Comparison of ENCODE assay signal across 20 cellular contexts in genomic region chr22:37482244-37482643, GRCh38. TPM values are rescaled to one million over a fixed set of nuclear protein-coding genes. Genes with fewer than 3 reads are reported as not detected.
DNase-seq lines count a peak whose midpoint lies in the region; ATAC-seq, FAIRE-seq and TF ChIP-seq lines count a peak whose summit lies in the region.
"Had no signal": no experiment of that assay in that cellular context is flagged by ENCODE, and none has a peak within 500 bp of the region (broad histone marks: within the 10 kb centered on the region; RNA-seq: fewer than 3 reads in every experiment).

No MANE protein-coding gene starts in this region.

- no peak overlapping the region for H3K9ac ChIP-seq in colonic mucosa (ENCODE audit: low read depth in 2 of 2, low read length in 2 of 2)

- H3K4me1 ChIP-seq in CD4-positive, alpha-beta memory T cell (ENCODE audit: insufficient read depth, low read length): peaks cover 50% of the 10 kb centered on the region
- H3K4me1 ChIP-seq in colonic mucosa: peaks cover 7% of the 10 kb centered on the region
- H3K4me1 ChIP-seq in pancreas: no peaks in the 10 kb centered on the region

- H3K27me3 Mint-ChIP-seq in CD4-positive, alpha-beta memory T cell: no peaks in the 10 kb centered on the region
- no peaks in the 10 kb centered on the region for H3K27me3 Mint-ChIP-seq in IgD-negative memory B cell
- no peaks in the 10 kb centered on the region for H3K27me3 Mint-ChIP-seq in activated naive CD8-positive, alpha-beta T cell treated with anti-CD3 and anti-CD28 coated beads for 36 hours
- peaks cover 0 to 2% (median 0%) of the 10 kb centered on the region in 5 donors for H3K27me3 Mint-ChIP-seq in naive thymus-derived CD8-positive, alpha-beta T cell

- H3K4me1 Mint-ChIP-seq in CD4-positive, alpha-beta memory T cell: peaks cover 34 to 60% (median 43%) of the 10 kb centered on the region in 4 donors
- H3K4me1 Mint-ChIP-seq in IgD-negative memory B cell: peaks cover 26 to 36% (median 27%) of the 10 kb centered on the region in 3 donors
- H3K4me1 Mint-ChIP-seq in activated naive CD8-positive, alpha-beta T cell treated with anti-CD3 and anti-CD28 coated beads for 36 hours: peaks cover 36% of the 10 kb centered on the region
- peaks cover 40 to 59% (median 53%) of the 10 kb centered on the region in 4 donors for H3K4me1 Mint-ChIP-seq in naive thymus-derived CD8-positive, alpha-beta T cell

- no peak for FAIRE-seq in pancreas (lab: Jason Lieb, UNC)
- FAIRE-seq: keratinocyte had no signal

- peaks cover 20 to 63% of the 10 kb centered on the region in 2 donors for H3K36me3 Mint-ChIP-seq in CD4-positive, alpha-beta memory T cell
- H3K36me3 Mint-ChIP-seq in IgD-negative memory B cell: peaks cover 2% of the 10 kb centered on the region
- peaks cover 38% of the 10 kb centered on the region for H3K36me3 Mint-ChIP-seq in activated naive CD8-positive, alpha-beta T cell treated with anti-CD3 and anti-CD28 coated beads for 36 hours
- H3K36me3 Mint-ChIP-seq in naive thymus-derived CD8-positive, alpha-beta T cell: peaks cover 0 to 51% (median 1%) of the 10 kb centered on the region in 3 donors

- H3K27me3 ChIP-seq in CD4-positive, alpha-beta memory T cell (ENCODE audit: insufficient read depth, low read length): no peaks in the 10 kb centered on the region
- H3K27me3 ChIP-seq in colonic mucosa (no peaks in the 10 kb centered on the region), pancreas (no peaks in the 10 kb centered on the region)
- H3K27me3 ChIP-seq: ascending aorta had no signal

- intact Hi-C loops in CD4-positive, alpha-beta memory T cell (cut with micrococcal nuclease): no loop called here
- intact Hi-C loops in colonic mucosa (cut with DNase I): no loop called here
- intact Hi-C loops in pancreas (cut with DNase I): no loop called here

- ATAC-seq in naive thymus-derived CD8-positive, alpha-beta T cell: no peak
- ATAC-seq in pancreas: no peak
- ATAC-seq: esophagus mucosa had no signal

- H3K9me3 Mint-ChIP-seq in CD4-positive, alpha-beta memory T cell: peaks cover 0 to 3% (median 0%) of the 10 kb centered on the region in 8 donors
- H3K9me3 Mint-ChIP-seq in IgD-negative memory B cell: no peaks in the 10 kb centered on the region
- no peaks in the 10 kb centered on the region for H3K9me3 Mint-ChIP-seq in activated naive CD8-positive, alpha-beta T cell treated with anti-CD3 and anti-CD28 coated beads for 36 hours
- H3K9me3 Mint-ChIP-seq in naive thymus-derived CD8-positive, alpha-beta T cell: no peaks in the 10 kb centered on the region

- no peak overlapping the region for H3K4me3 ChIP-seq in CD4-positive, alpha-beta memory T cell (ENCODE audit: low read length in 2 of 2)
- H3K4me3 ChIP-seq in colonic mucosa (no peak overlapping the region), pancreas (no peak overlapping the region)
- H3K4me3 ChIP-seq: ascending aorta, coronary artery had no signal

- H3K27ac Mint-ChIP-seq in CD4-positive, alpha-beta memory T cell: peak overlapping the region; percentile 92 to 96 (median 94)
- peak overlapping the region in 2 of 3 donors; percentile 99 to 100 for H3K27ac Mint-ChIP-seq in IgD-negative memory B cell
- H3K27ac Mint-ChIP-seq in activated naive CD8-positive, alpha-beta T cell treated with anti-CD3 and anti-CD28 coated beads for 36 hours: peak overlapping the region; percentile 98
- H3K27ac Mint-ChIP-seq in naive thymus-derived CD8-positive, alpha-beta T cell: peak overlapping the region; percentile 94 to 100 (median 96)

- CTCF ChIA-PET in CD4-positive, alpha-beta memory T cell (lab: Charles Lee; ENCODE audit: partially characterized antibody): interaction anchor here (0.7 kb wide), 1 partner anchor 9 kb away, joined by 5 read pairs; no protein-coding TSS in a partner anchor

- no peaks in the 10 kb centered on the region for H3K9me3 ChIP-seq in CD4-positive, alpha-beta memory T cell (ENCODE audit: control insufficient read depth in 1 of 2, low read length in 2 of 2)
- H3K9me3 ChIP-seq in colonic mucosa (no peaks in the 10 kb centered on the region), pancreas (no peaks in the 10 kb centered on the region)
- H3K9me3 ChIP-seq: ascending aorta had no signal

- WGBS in pancreas, 2 donors: 82 to 87% methylated on average over 9 of the region's 9 CpGs

- no peak overlapping the region for H3K27ac ChIP-seq in CD4-positive, alpha-beta memory T cell (ENCODE audit: low read depth, low read length)
- no peak overlapping the region for H3K27ac ChIP-seq in colonic mucosa
- no peak overlapping the region for H3K27ac ChIP-seq in pancreas
- H3K27ac ChIP-seq: ascending aorta, coronary artery had no signal

- peak overlapping the region; percentile 47 to 98 (median 82) for H3K4me3 Mint-ChIP-seq in CD4-positive, alpha-beta memory T cell
- H3K4me3 Mint-ChIP-seq in IgD-negative memory B cell: peak overlapping the region in 3 of 4 donors; percentile 12 to 63 (median 38)
- peak overlapping the region; percentile 89 for H3K4me3 Mint-ChIP-seq in activated naive CD8-positive, alpha-beta T cell treated with anti-CD3 and anti-CD28 coated beads for 36 hours
- peak overlapping the region in 9 of 10 donors; percentile 93 to 98 (median 96) for H3K4me3 Mint-ChIP-seq in naive thymus-derived CD8-positive, alpha-beta T cell

- peaks cover 49% of the 10 kb centered on the region for H3K36me3 ChIP-seq in CD4-positive, alpha-beta memory T cell (ENCODE audit: insufficient read depth, low read length)
- no peaks in the 10 kb centered on the region for H3K36me3 ChIP-seq in colonic mucosa
- H3K36me3 ChIP-seq in pancreas: no peaks in the 10 kb centered on the region
- H3K36me3 ChIP-seq: ascending aorta had no signal

- POLR2A ChIA-PET in CD4-positive, alpha-beta memory T cell (lab: Charles Lee; ENCODE audit: partially characterized antibody): interaction anchor here (4.8 kb wide), 1 partner anchor 9 kb away, joined by 53 read pairs; no protein-coding TSS in a partner anchor
- POLR2A ChIA-PET in naive thymus-derived CD8-positive, alpha-beta T cell (lab: Charles Lee): interaction anchor here (0.9 to 5.1 kb wide), 2 partner anchors 17 to 126 kb away, joined by 3 to 82 read pairs; partner anchors contain the start of gene GGA1

- TF ChIP-seq CTCF in colonic mucosa (IDR thresholded peaks at IDR 0.05) (no peak), pancreas (IDR thresholded peaks at IDR 0.05) (no peak)

- DNase-seq in CD4-positive, alpha-beta memory T cell: peak in 2 of 5 donors; percentile 8 to 39
- no peak for DNase-seq in activated naive CD8-positive, alpha-beta T cell treated with anti-CD3 and anti-CD28 coated beads for 36 hours
- no peak for DNase-seq in naive thymus-derived CD8-positive, alpha-beta T cell
- no peak for DNase-seq in colonic mucosa
- no peak for DNase-seq in mucosa of gallbladder (ENCODE audit: low spot score)
- no peak for DNase-seq in pancreas
- DNase-seq in COLO829 (ENCODE audit: low spot score): no peak
- DNase-seq: H7, head of caudate nucleus, NCI-H1048, NCI-H2171 treated with DMSO at 0.1 percent for 48 hours, SIG-M5 had no signal

RNA-seq across cellular contexts. Expression of gene MFNG, which starts 3.9 kb away (rescaled TPM):
- total RNA-seq in CD4-positive, alpha-beta memory T cell: 100 to 1,000 TPM; 213 to 218 TPM
- polyA plus RNA-seq in CD4-positive, alpha-beta memory T cell: 100 to 1,000 TPM; 339 to 441 TPM
- polyA plus RNA-seq in IgD-negative memory B cell (212 TPM), pancreas (1 to 10 TPM; 5.2 to 6.5 TPM)
- 100 to 1,000 TPM; 193 to 204 TPM for total RNA-seq in activated naive CD8-positive, alpha-beta T cell treated with anti-CD3 and anti-CD28 coated beads for 36 hours
- 100 to 1,000 TPM; 233 to 235 TPM for total RNA-seq in naive thymus-derived CD8-positive, alpha-beta T cell
- 100 to 1,000 TPM; 290 to 401 (median 329) TPM for polyA plus RNA-seq in naive thymus-derived CD8-positive, alpha-beta T cell
- total RNA-seq in colonic mucosa (10 to 100 TPM in 1 of 2 donors, 1 to 10 TPM in 1; 6.5 to 10.7 TPM), mucosa of gallbladder (24.2 TPM), pancreas (10 to 100 TPM in 1 of 6 donors, 1 to 10 TPM in 5; 1.5 to 10.5 (median 3.4) TPM)
- polyA plus RNA-seq: BJ had no signal

RNA-seq across cellular contexts. Expression of gene CARD10, which starts 37.0 kb away (rescaled TPM):
- total RNA-seq in CD4-positive, alpha-beta memory T cell: under 1 TPM; 0.42 to 0.61 TPM
- not detected for polyA plus RNA-seq in CD4-positive, alpha-beta memory T cell
- polyA plus RNA-seq in IgD-negative memory B cell (not detected), pancreas (10 to 100 TPM; 29.9 to 30.2 TPM)
- under 1 TPM; 0.06 to 0.14 TPM for total RNA-seq in activated naive CD8-positive, alpha-beta T cell treated with anti-CD3 and anti-CD28 coated beads for 36 hours
- 1 to 10 TPM; 1.2 to 1.4 TPM for total RNA-seq in naive thymus-derived CD8-positive, alpha-beta T cell
- polyA plus RNA-seq in naive thymus-derived CD8-positive, alpha-beta T cell: under 1 TPM in 1 of 3 donors, not detected in 2; 0.22 TPM
- total RNA-seq in colonic mucosa (10 to 100 TPM; 59.3 to 60.5 TPM), mucosa of gallbladder (62.8 TPM), pancreas (10 to 100 TPM in 4 of 6 donors, 1 to 10 TPM in 2; 9.9 to 20.6 (median 11.5) TPM)
- total RNA-seq: mononuclear cell had no signal

RNA-seq across cellular contexts. Expression of gene ELFN2, which starts 55.0 kb away (rescaled TPM):
- total RNA-seq in CD4-positive, alpha-beta memory T cell: under 1 TPM; 0.32 to 0.55 TPM
- polyA plus RNA-seq in CD4-positive, alpha-beta memory T cell: not detected
- not detected for polyA plus RNA-seq in IgD-negative memory B cell
- total RNA-seq in activated naive CD8-positive, alpha-beta T cell treated with anti-CD3 and anti-CD28 coated beads for 36 hours: under 1 TPM; 0.06 to 0.20 TPM
- under 1 TPM; 0.55 to 0.88 TPM for total RNA-seq in naive thymus-derived CD8-positive, alpha-beta T cell
- not detected for polyA plus RNA-seq in naive thymus-derived CD8-positive, alpha-beta T cell
- total RNA-seq in colonic mucosa: under 1 TPM; 0.07 to 0.21 TPM
- 31.2 TPM for total RNA-seq in mucosa of gallbladder
- total RNA-seq in pancreas: 1 to 10 TPM in 3 of 6 donors, under 1 TPM in 3; 0.19 to 1.8 (median 1.1) TPM
- 1 to 10 TPM in 1 of 2 donors, under 1 TPM in 1; 0.23 to 2.1 TPM for polyA plus RNA-seq in pancreas
- total RNA-seq: ascending aorta, esophagus mucosa, subcutaneous adipose tissue had no signal

Comparison
In these comparisons a context has a peak if more than half of its experiments do, and no peak if none do; other contexts are left out.
1. H3K4me3 Mint-ChIP-seq: peak in every context shown above with its lines; median percentile 96 in naive thymus-derived CD8-positive, alpha-beta T cell; 89 in activated naive CD8-positive, alpha-beta T cell treated with anti-CD3 and anti-CD28 coated beads for 36 hours; 82 in CD4-positive, alpha-beta memory T cell; 38 in IgD-negative memory B cell.
2. RNA of gene CARD10, which starts 37.0 kb away (total RNA-seq): 62.8 TPM in mucosa of gallbladder (single experiment), 59.3 to 60.5 TPM in colonic mucosa and 9.9 to 20.6 TPM in pancreas; 1.2 to 1.4 TPM in naive thymus-derived CD8-positive, alpha-beta T cell, 0.42 to 0.61 TPM in CD4-positive, alpha-beta memory T cell and 0.06 to 0.14 TPM in activated naive CD8-positive, alpha-beta T cell treated with anti-CD3 and anti-CD28 coated beads for 36 hours; every median in the first group is over 4 times any median in the second.
3. RNA of gene ELFN2, which starts 55.0 kb away (total RNA-seq): 31.2 TPM in mucosa of gallbladder (single experiment); 0.19 to 1.8 TPM in pancreas, 0.55 to 0.88 TPM in naive thymus-derived CD8-positive, alpha-beta T cell, 0.32 to 0.55 TPM in CD4-positive, alpha-beta memory T cell, 0.07 to 0.21 TPM in colonic mucosa and 0.06 to 0.20 TPM in activated naive CD8-positive, alpha-beta T cell treated with anti-CD3 and anti-CD28 coated beads for 36 hours; every median in the first group is over 10 times any median in the second.
4. Peak in every context shown above with its lines, with median percentiles within 50 percentile points of each other: H3K27ac Mint-ChIP-seq.